In the genomic region with DNA sequence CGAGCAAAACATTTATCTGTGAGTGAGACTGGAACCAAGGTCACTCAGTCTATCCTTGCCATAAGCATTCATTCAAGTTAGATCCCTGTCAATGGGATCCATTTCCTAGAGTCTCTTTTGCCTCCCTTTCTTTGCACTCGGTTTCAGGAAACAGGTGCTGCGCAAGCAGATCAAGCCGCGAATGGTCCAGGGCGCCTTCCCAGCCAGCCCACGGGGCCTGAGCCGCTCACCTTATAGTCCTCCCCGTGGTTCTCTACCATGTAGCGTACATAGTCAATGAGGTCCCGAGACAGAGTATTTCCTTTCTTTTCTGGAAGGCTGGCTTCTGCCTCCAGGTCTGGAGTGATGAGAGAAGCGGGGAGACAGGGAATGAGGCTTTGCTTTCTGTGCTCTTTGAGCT, we compare ENCODE assay signal across 23 cellular contexts.
"Had no signal": no experiment of that assay in that cellular context is flagged by ENCODE, and none has a peak within 500 bp of the region (broad histone marks: within the 10 kb centered on the region; RNA-seq: fewer than 3 reads in every experiment).

No MANE protein-coding gene starts in this region.

- FAIRE-seq: colon had no signal

- H3K27ac ChIP-seq: breast epithelium, esophagus squamous epithelium, gastroesophageal sphincter, heart left ventricle, lower lobe of right lung, neural progenitor cell, thyroid gland, upper lobe of right lung had no signal

- H3K9ac ChIP-seq: neural progenitor cell had no signal

- ATAC-seq: gastroesophageal sphincter, heart left ventricle, lower lobe of right lung, upper lobe of right lung had no signal

- H3K9me3 ChIP-seq: breast epithelium, esophagus squamous epithelium, gastroesophageal sphincter, heart left ventricle, lower lobe of right lung, thyroid gland, upper lobe of right lung had no signal

- DNase-seq: activated B cell treated with CpG ODN at 0.5 μM for 24 hours; activated CD4-positive, alpha-beta T cell treated with anti-CD3 and anti-CD28 coated beads for 4 hours; activated CD4-positive, alpha-beta T cell treated with anti-CD3 and anti-CD28 coated beads, Interleukin-2, amount 50 U/mL, for 48 hours; activated effector memory CD4-positive, alpha-beta T cell treated with Interleukin-2 at 50 U/mL for 16 hours; activated naive CD4-positive, alpha-beta T cell treated with anti-CD3 and anti-CD28 coated beads, Interleukin-2, amount 50 U/mL, for 16 hours; amniotic stem cell; endodermal cell; esophagus squamous epithelium; islet precursor cell; lower lobe of right lung; naive B cell; stimulated activated CD4-positive, alpha-beta T cell treated with anti-CD3 and anti-CD28 coated beads, Interleukin-4, amount 100 ng/mL, for 1 hour; stimulated activated naive CD4-positive, alpha-beta T cell treated with Interleukin-2 at 50 U/mL for 16 hours; substantia nigra; T1000; thyroid gland; upper lobe of right lung had no signal

- H3K27ac Mint-ChIP-seq: activated B cell treated with CpG ODN at 0.5 μM for 24 hours, endodermal cell, neural progenitor cell had no signal

- H3K4me2 ChIP-seq: neural progenitor cell had no signal

- H3K27me3 ChIP-seq: breast epithelium, esophagus squamous epithelium, gastroesophageal sphincter, heart left ventricle, neural progenitor cell, thyroid gland, upper lobe of right lung had no signal

- H3K36me3 ChIP-seq: neural progenitor cell had no signal

- H3K4me3 ChIP-seq: breast epithelium, esophagus squamous epithelium, gastroesophageal sphincter, heart left ventricle, lower lobe of right lung, neural progenitor cell, thyroid gland, upper lobe of right lung had no signal

- H2AFZ ChIP-seq: neural progenitor cell had no signal

- H3K9me3 Mint-ChIP-seq: activated B cell treated with CpG ODN at 0.5 μM for 24 hours; central memory CD8-positive, alpha-beta T cell; endodermal cell; naive B cell; neural progenitor cell had no signal
